16 cellular contexts compared by ENCODE assay signal in genomic region chr4:124863039-124863545, GRCh38.
DNase-seq lines count a peak whose midpoint lies in the region; ATAC-seq and TF ChIP-seq lines count a peak whose summit lies in the region.
"Had no signal": no experiment of that assay in that cellular context is flagged by ENCODE, and none has a peak within 500 bp of the region (broad histone marks: within the 10 kb centered on the region; RNA-seq: fewer than 3 reads in every experiment).

No MANE protein-coding gene starts in this region.

- H3K79me2 ChIP-seq in mammary epithelial cell (ENCODE audit: insufficient read depth, low read length): no peaks in the 10 kb centered on the region

- intact Hi-C loops in MCF 10A (cut with micrococcal nuclease) (no loop called here), breast epithelium (cut with DNase I; ENCODE audit: low total_unique reads) (no loop called here), mammary epithelial cell (cut with micrococcal nuclease) (no loop called here)

- no peaks in the 10 kb centered on the region for H3K9me3 ChIP-seq in breast epithelium
- no peaks in the 10 kb centered on the region for H3K9me3 ChIP-seq in mammary epithelial cell (replicated peaks; ENCODE audit: insufficient read depth, low read length)
- H3K9me3 ChIP-seq in suprapubic skin: no peaks in the 10 kb centered on the region
- H3K9me3 ChIP-seq: BLaER1 had no signal

- no peak for TF ChIP-seq CTCF in MCF 10A (IDR thresholded peaks at IDR 0.05; ENCODE audit: unreplicated experiment)
- no peak for TF ChIP-seq CTCF in breast epithelium (IDR thresholded peaks at IDR 0.05)
- TF ChIP-seq CTCF in mammary epithelial cell (conservative IDR thresholded peaks at IDR 0.05 in 1 of 2, IDR thresholded peaks at IDR 0.05 in 1 of 2; ENCODE audit: extremely low read depth in 1 of 2, insufficient read depth in 1 of 2, low read depth in 1 of 2, low read length in 2 of 2): no peak
- no peak for TF ChIP-seq CTCF in fibroblast of pulmonary artery (IDR thresholded peaks at IDR 0.05; ENCODE audit: low read length, missing control alignments)
- no peak for TF ChIP-seq CTCF in suprapubic skin (IDR thresholded peaks at IDR 0.05)

- CTCF ChIA-PET in MCF 10A (lab: Yijun Ruan, JAX) (interaction anchor here (0.5 to 1.1 kb wide), 2 partner anchors 18 to 184 kb away, joined by 3 to 4 read pairs; no protein-coding TSS in a partner anchor), mammary epithelial cell (lab: Charles Lee; ENCODE audit: low non-redundant PET) (no interaction called here)

- in situ Hi-C loops in mammary epithelial cell (cut with MboI; ENCODE audit: low sequenced_read_pairs in 2 of 2): no loop called here

- H4K20me1 ChIP-seq in mammary epithelial cell (ENCODE audit: insufficient read depth, low read length): no peaks in the 10 kb centered on the region
- H4K20me1 ChIP-seq: BLaER1 had no signal

- H3K36me3 ChIP-seq in breast epithelium: no peaks in the 10 kb centered on the region
- no peaks in the 10 kb centered on the region for H3K36me3 ChIP-seq in mammary epithelial cell (ENCODE audit: insufficient read depth, low read length)
- H3K36me3 ChIP-seq in suprapubic skin: no peaks in the 10 kb centered on the region
- H3K36me3 ChIP-seq: BLaER1 had no signal

- peak overlapping the region; percentile 17 for H2AFZ ChIP-seq in mammary epithelial cell (ENCODE audit: low read depth, low read length)

- H3K27me3 ChIP-seq in breast epithelium: no peaks in the 10 kb centered on the region
- H3K27me3 ChIP-seq in mammary epithelial cell (ENCODE audit: insufficient read depth, low read length): no peaks in the 10 kb centered on the region
- no peaks in the 10 kb centered on the region for H3K27me3 ChIP-seq in suprapubic skin
- H3K27me3 ChIP-seq: BLaER1 had no signal

- TF ChIP-seq POLR2A in breast epithelium (IDR thresholded peaks at IDR 0.05) (no peak), suprapubic skin (IDR thresholded peaks at IDR 0.05) (no peak)

- no peak overlapping the region for H3K4me3 Mint-ChIP-seq in MCF 10A (ENCODE audit: unreplicated experiment)

- no peak overlapping the region for H3K27ac ChIP-seq in breast epithelium
- no peak overlapping the region for H3K27ac ChIP-seq in mammary epithelial cell (ENCODE audit: insufficient read depth, low read depth, low read length)
- peak overlapping the region; percentile 52 for H3K27ac ChIP-seq in suprapubic skin
- H3K27ac ChIP-seq: BLaER1, RWPE1 had no signal

- no peaks in the 10 kb centered on the region for H3K27me3 Mint-ChIP-seq in MCF 10A (ENCODE audit: insufficient read depth, unreplicated experiment)

- no peak overlapping the region for H3K27ac Mint-ChIP-seq in MCF 10A (ENCODE audit: low read depth, unreplicated experiment)

- WGBS in mammary epithelial cell (ENCODE audit: low coverage, missing lambda C conversion rate): 44% methylated on average over 3 of the region's 3 CpGs
- 61% methylated on average over 3 of the region's 3 CpGs for WGBS in suprapubic skin

- H3K9me3 Mint-ChIP-seq in MCF 10A (ENCODE audit: unreplicated experiment): peaks cover 1% of the 10 kb centered on the region

- peaks cover 5% of the 10 kb centered on the region for H3K4me1 Mint-ChIP-seq in MCF 10A (ENCODE audit: insufficient read depth, unreplicated experiment)

- POLR2A ChIA-PET in MCF 10A (lab: Yijun Ruan, JAX): interaction anchor here (1.1 kb wide), 1 partner anchor 25 kb away, joined by 3 read pairs; no protein-coding TSS in a partner anchor

- no peak overlapping the region for H3K4me2 ChIP-seq in mammary epithelial cell (ENCODE audit: insufficient read depth, low read depth, low read length)
- H3K4me2 ChIP-seq: BLaER1 had no signal

- no peaks in the 10 kb centered on the region for H3K36me3 Mint-ChIP-seq in MCF 10A (ENCODE audit: insufficient read depth, unreplicated experiment)

- H3K4me1 ChIP-seq in breast epithelium (no peaks in the 10 kb centered on the region), mammary epithelial cell (ENCODE audit: insufficient read depth, low read length) (no peaks in the 10 kb centered on the region), suprapubic skin (peaks cover 20% of the 10 kb centered on the region)
- H3K4me1 ChIP-seq: BLaER1 had no signal

- ATAC-seq in GM18517 (IDR thresholded peaks at IDR 0.05; ENCODE audit: unreplicated experiment): no peak
- ATAC-seq: K562 had no signal

- H3K9ac ChIP-seq in mammary epithelial cell (ENCODE audit: insufficient read depth, low read length): no peak overlapping the region
- H3K9ac ChIP-seq: BLaER1 had no signal

- no peak for TF ChIP-seq EP300 in suprapubic skin (IDR thresholded peaks at IDR 0.05)

- dilution Hi-C loops in mammary epithelial cell (cut with HindIII; ENCODE audit: low sequenced_read_pairs): no loop called here

- BruUV-seq in MCF 10A (replicated peaks; lab: Mats Ljungman, UMichigan) (no TSS peak), mammary epithelial cell (replicated peaks; lab: Mats Ljungman, UMichigan) (no TSS peak)

- H3K4me3 ChIP-seq in breast epithelium (no peak overlapping the region), mammary epithelial cell (replicated peaks in 1 of 3; ENCODE audit: insufficient read depth in 1 of 3, low read depth in 2 of 3, low read length in 3 of 3) (no peak overlapping the region), fibroblast of pulmonary artery (replicated peaks; ENCODE audit: low read depth, low read length) (no peak overlapping the region), suprapubic skin (no peak overlapping the region)
- H3K4me3 ChIP-seq: BLaER1, K562 had no signal

- DNase-seq in MCF 10A (ENCODE audit: unreplicated experiment) (peak; percentile 25), breast epithelium (ENCODE audit: low spot score in 2 of 2) (no peak), mammary epithelial cell (peak; percentile 62), fibroblast of pulmonary artery (ENCODE audit: low read depth) (peak; percentile 26), suprapubic skin (ENCODE audit: low spot score in 2 of 2) (no peak), NCI-H2029 treated with DMSO at 0.1 percent for 48 hours (lab: John Stamatoyannopoulos, UW) (no peak)
- no peak for DNase-seq in NK-92 treated with Interleukin-12 subunit alpha and Interleukin-12 subunit beta, amount 100 ng/mL, for 24 hours (lab: John Stamatoyannopoulos, UW)
- DNase-seq: 8988T, DMS 273 treated with DMSO at 0.1 percent for 48 hours, NCI-H1930, NCI-H2171 treated with DMSO at 0.1 percent for 48 hours, NCI-H774 had no signal

Comparison
In these comparisons a context has a peak if more than half of its experiments do, and no peak if none do; other contexts are left out.
1. DNase-seq: peak in MCF 10A (single experiment), mammary epithelial cell (single experiment) and fibroblast of pulmonary artery (single experiment); none in breast epithelium (0 of 2), suprapubic skin (0 of 2), NK-92 treated with Interleukin-12 subunit alpha and Interleukin-12 subunit beta, amount 100 ng/mL, for 24 hours (single experiment) and NCI-H2029 treated with DMSO at 0.1 percent for 48 hours (single experiment).